In genomic region chr2:68274022-68274421, GRCh38 we compare ENCODE assay signal across 3 cellular contexts.
TF ChIP-seq lines count a peak whose summit lies in the region.

No MANE protein-coding gene starts in this region.

TF ChIP-seq in A549, 52 proteins besides CTCF, POLR2A, EP300 and RAD21 (continued from another document):
- TF ChIP-seq ATOH8 (CRISPR knock-in tag; IDR thresholded peaks at IDR 0.05; ENCODE audit: low read depth): no peak
- TF ChIP-seq HOXB13 (CRISPR knock-in tag; IDR thresholded peaks at IDR 0.05; ENCODE audit: low read depth): no peak
- TF ChIP-seq HOXA7 (CRISPR knock-in tag; IDR thresholded peaks at IDR 0.05): no peak
- TF ChIP-seq GATA3 (IDR thresholded peaks at IDR 0.05; ENCODE audit: borderline replicate concordance): no peak
- TF ChIP-seq RARB (CRISPR knock-in tag; IDR thresholded peaks at IDR 0.05): no peak
- no peak for TF ChIP-seq RFX5 (IDR thresholded peaks at IDR 0.05)

TF ChIP-seq in GM23338, 12 proteins besides CTCF, POLR2A, EP300 and RAD21 (continued from another document):
- TF ChIP-seq REST (IDR thresholded peaks at IDR 0.05; ENCODE audit: unreplicated experiment) (no peak), STAT1 (IDR thresholded peaks at IDR 0.05; ENCODE audit: unreplicated experiment) (no peak), ZNF114 (CRISPR knock-in tag; IDR thresholded peaks at IDR 0.05) (no peak), ZNF462 (CRISPR knock-in tag; IDR thresholded peaks at IDR 0.05) (no peak), EZH2 (IDR thresholded peaks at IDR 0.05; ENCODE audit: low read depth, unreplicated experiment) (no peak), ZNF331 (CRISPR knock-in tag; IDR thresholded peaks at IDR 0.05; ENCODE audit: low read depth) (no peak), POLR2AphosphoS5 (IDR thresholded peaks at IDR 0.05; ENCODE audit: low read depth) (no peak), ETS1 (IDR thresholded peaks at IDR 0.05) (no peak)
TF ChIP-seq in GM23338: peak in this region for 0.

TF ChIP-seq in WTC11, 78 proteins besides CTCF, POLR2A, EP300 and RAD21 (continued from another document):
- TF ChIP-seq ZNF512 (CRISPR knock-in tag; IDR thresholded peaks at IDR 0.05; ENCODE audit: borderline replicate concordance) (no peak), ZNF425 (CRISPR knock-in tag; conservative IDR thresholded peaks at IDR 0.05) (no peak), CREM (CRISPR knock-in tag; IDR thresholded peaks at IDR 0.05) (no peak), STAT6 (CRISPR knock-in tag; conservative IDR thresholded peaks at IDR 0.05; ENCODE audit: low read depth) (no peak), FOXK1 (CRISPR knock-in tag; IDR thresholded peaks at IDR 0.05) (no peak), FOXJ3 (CRISPR knock-in tag; IDR thresholded peaks at IDR 0.05; ENCODE audit: borderline replicate concordance) (no peak), E2F1 (CRISPR knock-in tag; IDR thresholded peaks at IDR 0.05) (no peak), FOXP4 (CRISPR knock-in tag; IDR thresholded peaks at IDR 0.05) (no peak), ZNF396 (CRISPR knock-in tag; IDR thresholded peaks at IDR 0.05; ENCODE audit: borderline replicate concordance) (no peak), ZNF232 (CRISPR knock-in tag; IDR thresholded peaks at IDR 0.05) (no peak), MYBL2 (CRISPR knock-in tag; IDR thresholded peaks at IDR 0.05) (no peak), ZNF281 (CRISPR knock-in tag; IDR thresholded peaks at IDR 0.05) (no peak)
